25 cellular contexts compared by ENCODE assay signal in the genomic region with DNA sequence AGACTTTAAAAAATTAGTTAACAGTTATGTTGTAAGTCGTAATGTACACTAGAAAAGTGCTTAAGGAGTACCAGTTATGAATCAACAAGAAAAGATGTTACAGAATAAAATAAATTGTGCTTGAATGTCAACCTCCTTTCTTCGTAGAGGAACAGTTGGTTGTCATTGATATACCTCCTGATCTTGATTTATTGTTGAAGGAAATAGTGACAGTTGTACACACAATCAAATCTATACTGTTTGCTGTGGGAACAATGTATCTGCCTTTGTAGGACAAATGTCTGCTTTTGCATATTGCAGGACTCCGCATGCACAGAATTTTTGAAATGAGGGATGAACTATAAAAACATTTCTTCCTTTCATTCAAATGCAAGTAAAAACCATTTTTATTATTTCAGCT.
"Had no signal": no experiment of that assay in that cellular context is flagged by ENCODE, and none has a peak within 500 bp of the region (broad histone marks: within the 10 kb centered on the region; RNA-seq: fewer than 3 reads in every experiment).

No MANE protein-coding gene starts in this region.

- H3K27ac ChIP-seq: colonic mucosa, esophagus squamous epithelium, gastrocnemius medialis, heart right ventricle, left lung, lower lobe of right lung had no signal

- H3K4me1 ChIP-seq: colonic mucosa, esophagus squamous epithelium, lower lobe of right lung had no signal

- H3K36me3 Mint-ChIP-seq: mesothelial cell of epicardium had no signal

- H3K27me3 ChIP-seq: colonic mucosa, esophagus squamous epithelium, gastrocnemius medialis, heart right ventricle, left lung had no signal

- H3K4me3 Mint-ChIP-seq: dendritic cell treated with granulocyte-macrophage colony-stimulating factor and Interleukin-4, amounts not matched to agents 40 ng/mL and 50 ng/mL, for 4 days; effector memory CD8-positive, alpha-beta T cell; endodermal cell; mesothelial cell of epicardium; naive B cell had no signal

- FAIRE-seq: endometrium, islet of Langerhans, keratinocyte had no signal

- H3K36me3 ChIP-seq: colonic mucosa, gastrocnemius medialis, left lung, lower lobe of right lung had no signal

- H3K27me3 Mint-ChIP-seq: dendritic cell treated with granulocyte-macrophage colony-stimulating factor and Interleukin-4, amounts not matched to agents 40 ng/mL and 50 ng/mL, for 4 days; effector memory CD8-positive, alpha-beta T cell; naive B cell had no signal

- DNase-seq: colonic mucosa; cortex of kidney; effector CD8-positive, alpha-beta T cell; effector memory CD8-positive, alpha-beta T cell; endodermal cell; esophagus squamous epithelium; foreskin fibroblast; foreskin melanocyte; gastrocnemius medialis; glutamatergic neuron; head of caudate nucleus; heart right ventricle; hippocampal formation; left cardiac atrium; left lung; left ventricle myocardium superior; lower lobe of right lung; mesenchymal stem cell; mucosa of descending colon; naive B cell had no signal

- H3K9me3 Mint-ChIP-seq: endodermal cell, mesothelial cell of epicardium had no signal

- ATAC-seq: effector memory CD8-positive, alpha-beta T cell; gastrocnemius medialis; heart right ventricle; left cardiac atrium; left lung; left ventricle myocardium superior; lower lobe of right lung; mucosa of descending colon had no signal

- H3K4me3 ChIP-seq: colonic mucosa, esophagus squamous epithelium, gastrocnemius medialis, heart right ventricle, left lung, lower lobe of right lung, mucosa of descending colon had no signal

- H3K27ac Mint-ChIP-seq: dendritic cell treated with granulocyte-macrophage colony-stimulating factor and Interleukin-4, amounts not matched to agents 40 ng/mL and 50 ng/mL, for 4 days; effector memory CD8-positive, alpha-beta T cell; endodermal cell; mesothelial cell of epicardium had no signal

- H3K4me1 Mint-ChIP-seq: endodermal cell, mesothelial cell of epicardium had no signal

- H3K9me3 ChIP-seq: colonic mucosa, esophagus squamous epithelium, gastrocnemius medialis, left lung, lower lobe of right lung, mucosa of descending colon had no signal
